ENCODE assay signal across 9 cellular contexts in genomic region chr17:44587339-44587738, GRCh38. TPM values are rescaled to one million over a fixed set of nuclear protein-coding genes. Genes with fewer than 3 reads are reported as not detected.
A peak's percentile ranks its signal among the peaks of the same experiment; 100 is the strongest.
DNase-seq lines count a peak whose midpoint lies in the region; ATAC-seq and TF ChIP-seq lines count a peak whose summit lies in the region.
"Had no signal": no experiment of that assay in that cellular context is flagged by ENCODE, and none has a peak within 500 bp of the region (broad histone marks: within the 10 kb centered on the region; RNA-seq: fewer than 3 reads in every experiment).

No MANE protein-coding gene starts in this region.

- TF ChIP-seq CTCF in AG10803 (conservative IDR thresholded peaks at IDR 0.05; ENCODE audit: low read length), result no peak

- H3K4me3 ChIP-seq in AG10803 (ENCODE audit: low read length) (no peak overlapping the region), mesendoderm (ENCODE audit: low read length) (no peak overlapping the region)

- peak overlapping the region; percentile 70 for H3K56ac ChIP-seq in mesendoderm (ENCODE audit: low read length)

- no peaks in the 10 kb centered on the region for H3K79me2 ChIP-seq in mesendoderm (ENCODE audit: control insufficient read depth, insufficient read depth, low read length)

- no peak overlapping the region for H4K8ac ChIP-seq in mesendoderm (ENCODE audit: low read depth, low read length)

- H2BK120ac ChIP-seq in mesendoderm (ENCODE audit: low read depth, low read length), result peak overlapping the region; percentile 79

- ATAC-seq in HG03469 (IDR thresholded peaks at IDR 0.05; ENCODE audit: unreplicated experiment), result no peak

- H3K4me1 ChIP-seq in mesendoderm (ENCODE audit: control insufficient read depth, low read depth, low read length), result peaks cover 9% of the 10 kb centered on the region

- H3K27ac ChIP-seq in mesendoderm (ENCODE audit: low read depth, low read length), result peak overlapping the region; percentile 79

- no peak overlapping the region for H3K4me2 ChIP-seq in mesendoderm (ENCODE audit: low read length)

- WGBS in mesendoderm (ENCODE audit: extremely low coverage, insufficient coverage, low lambda C conversion rate), result no CpG with 5 or more reads among the region's 2 CpGs

- H3K4ac ChIP-seq in mesendoderm (ENCODE audit: low read depth, low read length), result peak overlapping the region; percentile 84

- H3K18ac ChIP-seq in mesendoderm (ENCODE audit: low read length), result peak overlapping the region; percentile 92

- peak overlapping the region; percentile 4 for H2BK15ac ChIP-seq in mesendoderm (replicated peaks; ENCODE audit: low read depth)

- DNase-seq in AG10803 (ENCODE audit: low read depth) (peak; percentile 94), NCI-H2196 (lab: John Stamatoyannopoulos, UW; ENCODE audit: unreplicated experiment) (peak; percentile 64), dermis blood vessel endothelial cell (peak; percentile 82), mesendoderm (peak; percentile 98), NCI-H526 (lab: John Stamatoyannopoulos, UW) (no peak), MV-4-11 (lab: John Stamatoyannopoulos, UW) (no peak)
- no peak for DNase-seq in stimulated activated CD4-positive, alpha-beta T cell treated with anti-CD3 and anti-CD28 coated beads, Interleukin-4, amount 100 ng/mL, for 4 hours
- DNase-seq: NCI-H510A treated with DMSO at 0.1 percent for 48 hours had no signal

- H2BK5ac ChIP-seq in mesendoderm (ENCODE audit: low read length), result no peak overlapping the region

- H3K79me1 ChIP-seq in mesendoderm (ENCODE audit: low read length), result no peaks in the 10 kb centered on the region

- no peak overlapping the region for H3K23ac ChIP-seq in mesendoderm (ENCODE audit: low read length)

- no peaks in the 10 kb centered on the region for H3K36me3 ChIP-seq in mesendoderm (ENCODE audit: control insufficient read depth, insufficient read depth, low read length)

- H4K5ac ChIP-seq in mesendoderm (ENCODE audit: low read length), result no peak overlapping the region

- no peaks in the 10 kb centered on the region for H3K27me3 ChIP-seq in mesendoderm (ENCODE audit: insufficient read depth, low read length, poor library complexity)

- peak overlapping the region; percentile 20 for H3K9ac ChIP-seq in mesendoderm (ENCODE audit: low read length)

- H2AK5ac ChIP-seq in mesendoderm (ENCODE audit: low read length), result no peak overlapping the region

RNA-seq across cellular contexts. Expression of gene FZD2, which starts 30.1 kb away (rescaled TPM):
- 0.68 and 1.0 TPM in 2 replicates for total RNA-seq in dermis blood vessel endothelial cell
- polyA plus RNA-seq in mesendoderm (2013, experiment 1 of 2), result 4.3 TPM
- polyA plus RNA-seq in mesendoderm (2013, experiment 2 of 2), result 4.5 TPM

Comparison
In these comparisons a context has a peak if more than half of its experiments do, and no peak if none do; other contexts are left out.
1. DNase-seq: peak in AG10803 (single experiment), NCI-H2196 (single experiment), dermis blood vessel endothelial cell (single experiment) and mesendoderm (single experiment); none in NCI-H526 (0 of 2), MV-4-11 (single experiment) and stimulated activated CD4-positive, alpha-beta T cell treated with anti-CD3 and anti-CD28 coated beads, Interleukin-4, amount 100 ng/mL, for 4 hours (0 of 2).